In the genomic region with DNA sequence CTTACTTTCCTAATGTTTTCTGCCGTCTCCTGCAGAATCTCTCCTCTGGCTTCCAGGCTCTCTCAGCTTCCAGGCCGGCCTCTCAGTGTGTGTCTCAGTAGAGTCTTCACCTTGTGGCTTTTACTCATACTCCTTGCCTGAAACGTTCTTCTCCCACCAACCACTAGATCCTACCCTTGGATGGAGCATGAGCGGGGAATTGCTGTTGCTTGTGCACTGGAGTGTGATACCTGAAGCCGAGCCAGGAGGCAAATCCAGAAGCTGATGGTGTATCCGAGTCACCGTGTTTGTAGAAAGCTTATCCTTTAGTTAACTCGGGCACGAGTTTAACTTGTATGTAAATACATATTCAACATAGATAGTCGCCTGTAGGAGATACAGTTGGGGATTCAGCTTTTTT, we compare ENCODE assay signal across 23 cellular contexts.
"Had no signal": no experiment of that assay in that cellular context is flagged by ENCODE, and none has a peak within 500 bp of the region (broad histone marks: within the 10 kb centered on the region; RNA-seq: fewer than 3 reads in every experiment).

No MANE protein-coding gene starts in this region.

- H3K4me3 Mint-ChIP-seq: activated CD8-positive, alpha-beta T cell treated with anti-CD3 and anti-CD28 coated beads for 36 hours; activated naive CD4-positive, alpha-beta T cell treated with anti-CD3 and anti-CD28 coated beads, Interleukin-2, amount 10 ng/mL, durations not matched to agents 7 days and 5 days; activated naive CD8-positive, alpha-beta T cell treated with anti-CD3 and anti-CD28 coated beads for 36 hours; activated T-cell treated with anti-CD3 and anti-CD28 coated beads, Interleukin-2, amount 50 U/mL, for 72 hours; T-helper 1 cell treated with Interleukin-12 subunit alpha and Interleukin-12 subunit beta and Interleukin-4 antibody, amounts not matched to agents 30 μg/mL and 1 μg/mL, for 36 hours had no signal

- H3K4me1 Mint-ChIP-seq: activated naive CD4-positive, alpha-beta T cell treated with anti-CD3 and anti-CD28 coated beads, Interleukin-2, amount 10 ng/mL, durations not matched to agents 7 days and 5 days; activated naive CD8-positive, alpha-beta T cell treated with anti-CD3 and anti-CD28 coated beads for 36 hours had no signal

- H3K36me3 ChIP-seq: brain microvascular endothelial cell, cardiac muscle cell, Peyer's patch, SJSA1 had no signal

- H3K4me3 ChIP-seq: cardiac muscle cell, Peyer's patch, SJSA1 had no signal

- H3K9me3 ChIP-seq: Peyer's patch, SJSA1 had no signal

- H3K27ac ChIP-seq: brain microvascular endothelial cell, cardiac muscle cell, Peyer's patch, SJSA1 had no signal

- H3K9me3 Mint-ChIP-seq: activated CD8-positive, alpha-beta T cell treated with anti-CD3 and anti-CD28 coated beads for 36 hours; activated naive CD4-positive, alpha-beta T cell treated with anti-CD3 and anti-CD28 coated beads, Interleukin-2, amount 10 ng/mL, durations not matched to agents 7 days and 5 days; activated naive CD8-positive, alpha-beta T cell treated with anti-CD3 and anti-CD28 coated beads for 36 hours; activated T-cell treated with anti-CD3 and anti-CD28 coated beads, Interleukin-2, amount 50 U/mL, for 72 hours; activated T-helper 2 cell treated with anti-CD3 and anti-CD28 coated beads, Interferon-gamma antibody, Interleukin-2, Interleukin-4, amounts not matched to agents 10 μg/mL and 5 μg/mL and 100 μg/mL, durations not matched to agents 14 hours and 24 hours and 36 hours; T-helper 1 cell treated with Interleukin-12 subunit alpha and Interleukin-12 subunit beta and Interleukin-4 antibody, amounts not matched to agents 30 μg/mL and 1 μg/mL, for 36 hours had no signal

- H3K36me3 Mint-ChIP-seq: activated naive CD4-positive, alpha-beta T cell treated with anti-CD3 and anti-CD28 coated beads, Interleukin-2, amount 10 ng/mL, durations not matched to agents 7 days and 5 days; activated naive CD8-positive, alpha-beta T cell treated with anti-CD3 and anti-CD28 coated beads for 36 hours had no signal

- DNase-seq: activated CD4-positive, alpha-beta T cell treated with anti-CD3 and anti-CD28 coated beads for 4 hours; activated CD8-positive, alpha-beta memory T cell treated with anti-CD3 and anti-CD28 coated beads, Interleukin-2, amount 50 U/mL, for 4 hours; activated CD8-positive, alpha-beta T cell treated with anti-CD3 and anti-CD28 coated beads for 36 hours; activated gamma-delta T cell treated with Interleukin-2 at 50 U/mL for 16 hours; activated naive CD4-positive, alpha-beta T cell treated with anti-CD3 and anti-CD28 coated beads, Interleukin-2, amount 10 ng/mL, durations not matched to agents 7 days and 5 days; activated naive CD8-positive, alpha-beta T cell treated with anti-CD3 and anti-CD28 coated beads for 36 hours; activated T-cell treated with anti-CD3 and anti-CD28 coated beads, Interleukin-2, amount 50 U/mL, for 72 hours; brain microvascular endothelial cell; Kasumi-1; NCI-H1048; NCI-H146; NCI-H187 treated with DMSO at 0.1 percent for 48 hours; NCI-H2081 treated with DMSO at 0.1 percent for 48 hours; NCI-H446; NCI-H524; Peyer's patch; SHP77; T-helper 9 cell had no signal

- ATAC-seq: activated CD4-positive, CD25-positive, alpha-beta regulatory T cell treated with anti-CD3 and anti-CD28 coated beads, Interleukin-2, amount 50 U/mL, for 24 hours; activated CD8-positive, alpha-beta T cell treated with anti-CD3 and anti-CD28 coated beads for 36 hours; activated T-cell treated with anti-CD3 and anti-CD28 coated beads, Interleukin-2, amount 50 U/mL, for 72 hours had no signal

- H3K27ac Mint-ChIP-seq: activated CD8-positive, alpha-beta T cell treated with anti-CD3 and anti-CD28 coated beads for 36 hours; activated naive CD4-positive, alpha-beta T cell treated with anti-CD3 and anti-CD28 coated beads, Interleukin-2, amount 10 ng/mL, durations not matched to agents 7 days and 5 days; activated naive CD8-positive, alpha-beta T cell treated with anti-CD3 and anti-CD28 coated beads for 36 hours; activated T-cell treated with anti-CD3 and anti-CD28 coated beads, Interleukin-2, amount 50 U/mL, for 72 hours; activated T-helper 2 cell treated with anti-CD3 and anti-CD28 coated beads, Interferon-gamma antibody, Interleukin-2, Interleukin-4, amounts not matched to agents 10 μg/mL and 5 μg/mL and 100 μg/mL, durations not matched to agents 14 hours and 24 hours and 36 hours; T-helper 1 cell treated with Interleukin-12 subunit alpha and Interleukin-12 subunit beta and Interleukin-4 antibody, amounts not matched to agents 30 μg/mL and 1 μg/mL, for 36 hours had no signal

- H3K27me3 ChIP-seq: brain microvascular endothelial cell, Peyer's patch, SJSA1 had no signal

- H3K27me3 Mint-ChIP-seq: activated CD8-positive, alpha-beta T cell treated with anti-CD3 and anti-CD28 coated beads for 36 hours; activated naive CD8-positive, alpha-beta T cell treated with anti-CD3 and anti-CD28 coated beads for 36 hours had no signal
